8 cellular contexts compared by ENCODE assay signal in the genomic region with DNA sequence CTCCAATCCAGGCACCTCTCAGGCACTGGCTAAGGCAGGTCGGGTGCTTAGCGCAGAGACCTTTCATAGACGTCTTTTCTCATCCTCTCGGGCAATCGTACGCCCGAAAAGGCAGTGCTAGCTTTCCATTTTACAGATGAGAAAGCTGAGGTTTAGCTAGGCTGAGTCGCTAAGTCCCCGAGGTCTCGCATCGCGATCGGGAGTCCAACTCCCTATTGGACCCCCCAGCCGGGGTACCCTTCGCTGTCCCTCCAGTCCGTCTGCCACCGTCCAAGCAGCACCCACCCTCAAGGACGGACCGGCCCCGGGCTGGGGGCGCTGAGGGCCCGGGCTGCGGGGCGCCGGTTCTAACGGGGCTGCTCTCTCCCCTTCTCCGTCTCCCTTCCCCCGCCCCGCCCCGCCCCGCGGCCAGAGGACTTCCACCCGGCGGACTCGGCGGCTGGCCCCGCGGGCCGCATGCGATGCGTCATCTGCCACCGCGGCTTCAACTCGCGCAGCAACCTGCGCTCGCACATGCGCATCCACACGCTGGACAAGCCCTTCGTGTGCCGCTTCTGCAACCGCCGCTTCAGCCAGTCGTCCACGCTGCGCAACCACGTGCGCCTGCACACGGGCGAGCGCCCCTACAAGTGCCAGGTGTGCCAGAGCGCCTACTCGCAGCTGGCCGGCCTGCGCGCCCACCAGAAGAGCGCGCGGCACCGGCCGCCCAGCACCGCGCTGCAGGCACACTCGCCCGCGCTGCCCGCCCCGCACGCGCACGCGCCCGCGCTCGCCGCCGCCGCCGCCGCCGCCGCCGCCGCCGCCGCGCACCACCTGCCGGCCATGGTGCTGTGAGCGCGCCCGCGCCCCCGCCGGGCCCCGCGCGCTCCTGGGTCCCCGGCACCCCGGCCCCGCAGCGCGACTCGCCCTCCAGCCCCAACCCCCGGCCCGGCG. TPM values are rescaled to one million over a fixed set of nuclear protein-coding genes. Genes with fewer than 3 reads are reported as not detected.
A peak's percentile ranks its signal among the peaks of the same experiment; 100 is the strongest.
DNase-seq lines count a peak whose midpoint lies in the region; ATAC-seq, FAIRE-seq and TF ChIP-seq lines count a peak whose summit lies in the region.

No MANE protein-coding gene starts in this region.

- H3K27ac ChIP-seq in coronary artery = peak overlapping the region in 1 of 2 donors; percentile 35
- no peak overlapping the region for H3K27ac ChIP-seq in HepG2 (ENCODE audit: extremely low read length, insufficient read depth, low read length)

- intact Hi-C loops in HepG2 (cut with micrococcal nuclease; ENCODE audit: unreplicated experiment) = loop anchor here (10.0 kb wide), 1 partner anchor 86 kb away; no protein-coding TSS in a partner anchor

- no TSS peak for BruUV-seq in HepG2 (replicated peaks; lab: Mats Ljungman, UMichigan)

- H3K27me3 ChIP-seq in HepG2 (ENCODE audit: control insufficient read depth in 1 of 2, insufficient read depth in 2 of 2, low read length in 2 of 2) = peaks cover 2 to 25% of the 10 kb centered on the region in 2 experiments; a peak in 3 of 5 replicates

- no peaks in the 10 kb centered on the region for H4K20me1 ChIP-seq in HepG2 (ENCODE audit: insufficient read depth, low read length)

- peak overlapping the region; percentile 100 for H3K4me2 ChIP-seq in HepG2 (ENCODE audit: low read depth, low read length)

- peak overlapping the region; percentile 54; the same call in 1 of the 2 replicates for H3K9ac ChIP-seq in HepG2 (ENCODE audit: insufficient read depth, low read depth, low read length)

- TF ChIP-seq RAD21 in HepG2 (CRISPR knock-in tag; IDR thresholded peaks at IDR 0.05) = peak; percentile 22; the same call in 1 of the 2 replicates

- ATAC-seq in GM19438 (IDR thresholded peaks at IDR 0.05; ENCODE audit: low read depth, unreplicated experiment) (peak; percentile 48), HepG2 (peak; percentile 54), HG03469 (IDR thresholded peaks at IDR 0.05; ENCODE audit: unreplicated experiment) (no peak)

- peak; percentile 50 to 78 for TF ChIP-seq POLR2A in HepG2 (IDR thresholded peaks at IDR 0.05; ENCODE audit: insufficient read depth in 1 of 2, low read depth in 2 of 2, low read length in 2 of 2)

- H3K79me2 ChIP-seq in HepG2 (ENCODE audit: insufficient read depth, low read length) = no peaks in the 10 kb centered on the region

- TF ChIP-seq EP300 in HepG2 (IDR thresholded peaks at IDR 0.05; ENCODE audit: low read depth in 2 of 2, low read length in 2 of 2) (no peak), HepG2 (CRISPR knock-in tag; IDR thresholded peaks at IDR 0.05; ENCODE audit: borderline replicate concordance) (no peak)

- peaks cover 22% of the 10 kb centered on the region for H3K4me1 ChIP-seq in HepG2 (ENCODE audit: insufficient read depth, low read length)

- in situ Hi-C loops in HepG2 (cut with HindIII; ENCODE audit: extremely low pct_ligation_motif_present, low pct_unique_long_range_greater_than_20kb) = loop anchor here (5.0 kb wide), 1 partner anchor 229 kb away; no protein-coding TSS in a partner anchor

- peak overlapping the region; percentile 84 for H3K4me3 ChIP-seq in coronary artery
- peak overlapping the region; percentile 55 to 76 (median 62); a peak in 5 of 6 replicates for H3K4me3 ChIP-seq in HepG2 (replicated peaks in 1 of 3; ENCODE audit: insufficient read depth in 1 of 3, low read depth in 2 of 3, low read length in 3 of 3)

- TF ChIP-seq CTCF in coronary artery (IDR thresholded peaks at IDR 0.05) = no peak
- peak; percentile 15; the same call in 1 of the 2 replicates for TF ChIP-seq CTCF in HepG2 (CRISPR knock-in tag; IDR thresholded peaks at IDR 0.05)

- no peaks in the 10 kb centered on the region for H3K36me3 ChIP-seq in HepG2 (replicated peaks in 1 of 2; ENCODE audit: control insufficient read depth in 1 of 2, insufficient read depth in 2 of 2, low read length in 2 of 2)

- FAIRE-seq in HepG2 (lab: Jason Lieb, UNC) = no peak

- POLR2A ChIA-PET in HepG2 (lab: Yijun Ruan, JAX) = interaction anchor here (1.4 to 2.3 kb wide), 3 partner anchors 9 to 183 kb away, joined by 3 to 8 read pairs (median 6); no protein-coding TSS in a partner anchor

- CTCF ChIA-PET in HepG2 (lab: Yijun Ruan, JAX; ENCODE audit: low intra/inter-chr PET ratio, low total read pairs) = no interaction called here

- no peak overlapping the region for H2AFZ ChIP-seq in HepG2 (ENCODE audit: low read length)

- DNase-seq in AG20443 (ENCODE audit: low spot score) (peak; percentile 96), NCI-H226 (peak; percentile 90), coronary artery (ENCODE audit: low spot score) (peak; percentile 82), HepG2 (ENCODE audit: low spot score) (peak; percentile 70)
- peak; percentile 27 to 59 for DNase-seq in activated CD4-positive, alpha-beta T cell treated with anti-CD3 and anti-CD28 coated beads for 24 hours (ENCODE audit: low read depth in 2 of 2)
- DNase-seq in stimulated activated CD4-positive, alpha-beta T cell treated with anti-CD3 and anti-CD28 coated beads, Interleukin-4, amount 100 ng/mL, for 24 hours = peak; percentile 67

- WGBS in HepG2 (ENCODE audit: low lambda C conversion rate) = 15% methylated on average over 12 of the region's 116 CpGs

- H3K9me3 ChIP-seq in HepG2 (ENCODE audit: low read length) = peaks cover 8% of the 10 kb centered on the region

TF ChIP-seq in HepG2, 621 proteins besides CTCF, POLR2A, EP300 and RAD21 (continues in another document):
- TF ChIP-seq ZNF264 (CRISPR knock-in tag; IDR thresholded peaks at IDR 0.05) (peak; percentile 72; the same call in 1 of the 2 replicates), ZNF737 (CRISPR knock-in tag; IDR thresholded peaks at IDR 0.05; ENCODE audit: borderline replicate concordance) (no peak), KLF16 (CRISPR knock-in tag; IDR thresholded peaks at IDR 0.05) (peak in 1 of 2 experiments; percentile 84; a peak in 2 of 4 replicates), ZNF431 (CRISPR knock-in tag; IDR thresholded peaks at IDR 0.05; ENCODE audit: borderline replicate concordance, low read depth) (no peak), HOXD1 (CRISPR knock-in tag; IDR thresholded peaks at IDR 0.05) (peak; percentile 76; the same call in 1 of the 2 replicates)

RNA-seq across cellular contexts. Expression of gene EXOSC2, which starts 12.5 kb away (rescaled TPM):
- 63.8 and 74.2 TPM in 2 replicates for total RNA-seq in HepG2 (2016; rRNA removed; fragmentation: Illumina TruSeq; extraction: Trizol)
- 12.8 and 14.5 TPM in 2 replicates for total RNA-seq in HepG2 (2016; cell fraction: cytosol; rRNA removed; fragmentation: Illumina TruSeq; extraction: Trizol; ENCODE audit: low read depth)
- total RNA-seq in HepG2 (2016; cell fraction: insoluble cytoplasmic fraction; rRNA removed; fragmentation: Illumina TruSeq; extraction: Trizol) = 68.2 and 72.7 TPM in 2 replicates
- 20.9 and 24.0 TPM in 2 replicates for total RNA-seq in HepG2 (2016; cell fraction: membrane; rRNA removed; fragmentation: Illumina TruSeq; extraction: Trizol)
- total RNA-seq in HepG2 (2016; cell fraction: nucleus; rRNA removed; fragmentation: Illumina TruSeq; extraction: Trizol) = 62.3 and 62.8 TPM in 2 replicates
- 24.9 and 27.5 TPM in 2 replicates for polyA plus RNA-seq in HepG2 (2011; rRNA removed)
- polyA plus RNA-seq in HepG2 (2011; cell fraction: cytosol; rRNA removed) = 17.0 and 21.5 TPM in 2 replicates
- polyA plus RNA-seq in HepG2 (2011; cell fraction: nucleus; rRNA removed) = 39.4 and 40.1 TPM in 2 replicates
- 14.9 and 20.3 TPM in 2 replicates for polyA plus RNA-seq in HepG2 (2012)
- polyA plus RNA-seq in HepG2 (2016; cell fraction: cytosol; fragmentation: Illumina TruSeq; extraction: Trizol; ENCODE audit: low read depth) = 5.0 TPM in 2 replicates
- polyA plus RNA-seq in HepG2 (2016; cell fraction: insoluble cytoplasmic fraction; fragmentation: Illumina TruSeq; extraction: Trizol; ENCODE audit: low read depth) = 55.4 and 66.7 TPM in 2 replicates
- 9.3 and 9.6 TPM in 2 replicates for polyA plus RNA-seq in HepG2 (2016; cell fraction: membrane; fragmentation: Illumina TruSeq; extraction: Trizol; ENCODE audit: low read depth)
- 97.7 and 110 TPM in 2 replicates for polyA plus RNA-seq in HepG2 (2016; cell fraction: nucleus; fragmentation: Illumina TruSeq; extraction: Trizol; ENCODE audit: insufficient read depth, low read depth)
- polyA minus RNA-seq in HepG2 (2011; rRNA and poly(A)+ RNA removed; ENCODE audit: low replicate concordance) = 28.7 and 165 TPM in 2 replicates
- 21.2 and 31.5 TPM in 2 replicates for polyA minus RNA-seq in HepG2 (2011; cell fraction: cytosol; rRNA and poly(A)+ RNA removed)
- polyA minus RNA-seq in HepG2 (2011; cell fraction: nucleus; rRNA and poly(A)+ RNA removed) = 51.8 and 52.0 TPM in 2 replicates

RNA-seq across cellular contexts. Expression of gene PRDM12, which starts 16.7 kb away (rescaled TPM):
- total RNA-seq in HepG2 (2016; rRNA removed; fragmentation: Illumina TruSeq; extraction: Trizol) = 0.04 TPM in 1 of 2 replicates, not detected in the other
- total RNA-seq in HepG2 (2016; cell fraction: cytosol; rRNA removed; fragmentation: Illumina TruSeq; extraction: Trizol; ENCODE audit: low read depth) = not detected in 2 replicates
- 0.09 TPM in 1 of 2 replicates, not detected in the other for total RNA-seq in HepG2 (2016; cell fraction: insoluble cytoplasmic fraction; rRNA removed; fragmentation: Illumina TruSeq; extraction: Trizol)
- 0.15 TPM in 1 of 2 replicates, not detected in the other for total RNA-seq in HepG2 (2016; cell fraction: membrane; rRNA removed; fragmentation: Illumina TruSeq; extraction: Trizol)
- not detected in 2 replicates for total RNA-seq in HepG2 (2016; cell fraction: nucleus; rRNA removed; fragmentation: Illumina TruSeq; extraction: Trizol)
- polyA plus RNA-seq in HepG2 (2011; rRNA removed) = 0.07 and 0.08 TPM in 2 replicates
- 0.08 and 0.12 TPM in 2 replicates for polyA plus RNA-seq in HepG2 (2011; cell fraction: cytosol; rRNA removed)
- 0.13 and 0.19 TPM in 2 replicates for polyA plus RNA-seq in HepG2 (2011; cell fraction: nucleus; rRNA removed)
- polyA plus RNA-seq in HepG2 (2012) = 0.17 and 0.27 TPM in 2 replicates
- 0.08 and 0.09 TPM in 2 replicates for polyA plus RNA-seq in HepG2 (2016; cell fraction: cytosol; fragmentation: Illumina TruSeq; extraction: Trizol; ENCODE audit: low read depth)
- polyA plus RNA-seq in HepG2 (2016; cell fraction: insoluble cytoplasmic fraction; fragmentation: Illumina TruSeq; extraction: Trizol; ENCODE audit: low read depth) = 0.12 and 0.42 TPM in 2 replicates
- polyA plus RNA-seq in HepG2 (2016; cell fraction: membrane; fragmentation: Illumina TruSeq; extraction: Trizol; ENCODE audit: low read depth) = 0.09 and 0.16 TPM in 2 replicates
- polyA plus RNA-seq in HepG2 (2016; cell fraction: nucleus; fragmentation: Illumina TruSeq; extraction: Trizol; ENCODE audit: insufficient read depth, low read depth) = 0.24 and 0.30 TPM in 2 replicates
- 0.12 and 0.40 TPM in 2 replicates for polyA minus RNA-seq in HepG2 (2011; rRNA and poly(A)+ RNA removed; ENCODE audit: low replicate concordance)
- polyA minus RNA-seq in HepG2 (2011; cell fraction: cytosol; rRNA and poly(A)+ RNA removed) = not detected in 2 replicates
- not detected in 2 replicates for polyA minus RNA-seq in HepG2 (2011; cell fraction: nucleus; rRNA and poly(A)+ RNA removed)

Comparison
In these comparisons a context has a peak if more than half of its experiments do, and no peak if none do; other contexts are left out.
1. DNase-seq: peak in every context shown above with its lines; median percentile 96 in AG20443; 90 in NCI-H226; 82 in coronary artery; 70 in HepG2; 67 in stimulated activated CD4-positive, alpha-beta T cell treated with anti-CD3 and anti-CD28 coated beads, Interleukin-4, amount 100 ng/mL, for 24 hours; 43 in activated CD4-positive, alpha-beta T cell treated with anti-CD3 and anti-CD28 coated beads for 24 hours.